9 cellular contexts compared by ENCODE assay signal in the genomic region with DNA sequence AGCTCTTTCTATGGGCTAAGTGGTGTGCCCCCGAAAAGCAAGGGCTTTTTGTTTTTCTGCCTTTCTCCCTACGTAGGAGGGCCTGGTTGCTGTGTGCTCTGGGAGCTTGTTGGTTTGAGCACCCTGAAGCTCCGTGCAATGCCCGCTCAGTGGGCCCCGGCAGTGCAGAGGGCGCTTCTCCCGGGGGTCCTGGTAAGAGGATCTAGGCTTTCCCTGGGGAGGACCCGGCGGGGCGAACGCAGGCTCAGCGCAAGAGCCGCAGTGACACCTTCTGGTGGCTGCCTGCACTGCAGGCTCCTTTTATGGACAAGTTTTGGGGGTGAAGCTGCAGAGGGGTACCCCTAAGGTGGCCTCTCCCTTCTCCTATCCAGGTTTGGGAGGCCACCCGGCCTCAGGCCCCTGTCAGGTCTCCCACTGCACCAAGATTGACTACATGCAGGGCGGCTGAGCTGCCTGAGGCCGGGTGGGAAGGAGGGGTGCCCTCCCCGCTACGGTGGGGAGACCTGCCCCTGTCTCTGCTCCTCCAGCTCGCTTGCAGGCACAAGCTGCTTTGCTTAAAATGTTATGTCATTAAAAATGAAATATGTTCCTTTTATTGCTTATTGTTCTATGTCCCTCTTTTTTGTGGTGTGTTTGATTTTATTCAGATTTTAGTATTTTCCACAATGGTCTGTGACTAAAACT.
DNase-seq lines count a peak whose midpoint lies in the region; ATAC-seq and TF ChIP-seq lines count a peak whose summit lies in the region.
"Had no signal": no experiment of that assay in that cellular context is flagged by ENCODE, and none has a peak within 500 bp of the region (broad histone marks: within the 10 kb centered on the region; RNA-seq: fewer than 3 reads in every experiment).

No MANE protein-coding gene starts in this region.

- H2AFZ ChIP-seq in OCI-LY1 (ENCODE audit: low read length) = no peak overlapping the region

- peak; percentile 32 for DNase-seq in activated CD4-positive, alpha-beta T cell treated with anti-CD3 and anti-CD28 coated beads for 48 hours
- no peak for DNase-seq in activated CD4-positive, alpha-beta T cell treated with anti-CD3 and anti-CD28 coated beads, Interleukin-2, amount 50 U/mL, for 4 hours
- DNase-seq in globus pallidus (ENCODE audit: low spot score) (peak; percentile 31), epidermal melanocyte (ENCODE audit: insufficient read length, low spot score) (no peak)
- peak; percentile 46 for DNase-seq in stimulated activated CD8-positive, alpha-beta memory T cell treated with anti-CD3 and anti-CD28 coated beads, Interleukin-4, amount 100 ng/mL, for 48 hours
- no peak for DNase-seq in activated T-cell treated with anti-CD3 and anti-CD28 coated beads, Interleukin-2, amount 50 U/mL, for 1 hour
- DNase-seq: EL had no signal

- H3K4me1 ChIP-seq in OCI-LY1 (ENCODE audit: insufficient read depth, low read length, severe bottlenecking) = no peaks in the 10 kb centered on the region

- H3K36me3 ChIP-seq in OCI-LY1 (ENCODE audit: insufficient read depth, low read length) = no peaks in the 10 kb centered on the region

- no peaks in the 10 kb centered on the region for H3K9me3 ChIP-seq in OCI-LY1 (ENCODE audit: low read length)

- H3K27me3 ChIP-seq in OCI-LY1 (ENCODE audit: insufficient read depth, low read length) = 0 out of 2 replicates have a peak, but pooled peaks cover 3% of the 10 kb centered on the region

- H3K4me2 ChIP-seq in OCI-LY1 (ENCODE audit: low read length) = no peak overlapping the region

- no peaks in the 10 kb centered on the region for H3F3A ChIP-seq in OCI-LY1 (ENCODE audit: insufficient read depth, low read length)

- TF ChIP-seq CTCF in OCI-LY1 (IDR thresholded peaks at IDR 0.05; ENCODE audit: low read length) = peak; percentile 85

- no peak overlapping the region for H3K9ac ChIP-seq in OCI-LY1 (ENCODE audit: low read length)

- H3K79me2 ChIP-seq in OCI-LY1 (ENCODE audit: insufficient read depth, low read length) = no peaks in the 10 kb centered on the region

- H3K27ac ChIP-seq in OCI-LY1 (ENCODE audit: low read depth, low read length, poor library complexity, severe bottlenecking) = no peak overlapping the region

- H3K4me3 ChIP-seq in OCI-LY1 (ENCODE audit: low read depth, low read length, poor library complexity, severe bottlenecking) = no peak overlapping the region

- ATAC-seq in HG03565 (IDR thresholded peaks at IDR 0.05; ENCODE audit: unreplicated experiment) = no peak

- H3K9me2 ChIP-seq in OCI-LY1 (ENCODE audit: low read depth, low read length) = no peaks in the 10 kb centered on the region

- no peaks in the 10 kb centered on the region for H4K20me1 ChIP-seq in OCI-LY1 (ENCODE audit: insufficient read depth, low read length)

Comparison
In these comparisons a context has a peak if more than half of its experiments do, and no peak if none do; other contexts are left out.
1. DNase-seq: peak in activated CD4-positive, alpha-beta T cell treated with anti-CD3 and anti-CD28 coated beads for 48 hours (single experiment), globus pallidus (single experiment) and stimulated activated CD8-positive, alpha-beta memory T cell treated with anti-CD3 and anti-CD28 coated beads, Interleukin-4, amount 100 ng/mL, for 48 hours (single experiment); none in activated CD4-positive, alpha-beta T cell treated with anti-CD3 and anti-CD28 coated beads, Interleukin-2, amount 50 U/mL, for 4 hours (0 of 2), epidermal melanocyte (single experiment) and activated T-cell treated with anti-CD3 and anti-CD28 coated beads, Interleukin-2, amount 50 U/mL, for 1 hour (single experiment).